ENCODE assay signal across 11 cellular contexts in the genomic region with DNA sequence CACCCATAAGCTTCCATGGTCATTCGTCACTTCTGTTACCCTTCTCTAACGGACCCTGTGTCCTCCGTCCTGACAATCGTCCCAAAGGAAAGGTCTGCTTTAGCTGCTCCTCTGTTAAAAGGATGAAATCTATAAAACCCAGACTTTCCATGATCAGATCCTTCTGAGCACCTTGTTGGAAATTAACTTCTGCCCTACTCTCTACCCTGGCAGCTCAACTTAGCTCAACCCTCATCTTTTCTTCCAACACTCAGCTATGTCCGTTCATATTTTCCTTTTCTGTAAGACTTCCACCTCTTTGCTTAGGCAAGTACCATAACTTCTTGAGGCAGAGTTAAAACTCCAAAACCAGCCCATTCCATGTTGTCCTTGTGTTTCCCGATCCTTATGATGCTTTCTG.
"Had no signal": no experiment of that assay in that cellular context is flagged by ENCODE, and none has a peak within 500 bp of the region (broad histone marks: within the 10 kb centered on the region; RNA-seq: fewer than 3 reads in every experiment).

No MANE protein-coding gene starts in this region.

- H3K27me3 ChIP-seq: gastroesophageal sphincter, hepatocyte, neutrophil, right atrium auricular region, spleen had no signal

- H3K79me2 ChIP-seq: hepatocyte had no signal

- H3K4me2 ChIP-seq: hepatocyte had no signal

- H3K4me3 ChIP-seq: gastroesophageal sphincter, hepatocyte, right atrium auricular region, spleen had no signal

- H3K27ac ChIP-seq: gastroesophageal sphincter, hepatocyte, neutrophil, right atrium auricular region, spleen had no signal

- ATAC-seq: activated naive CD8-positive, alpha-beta T cell treated with anti-CD3 and anti-CD28 coated beads, Interleukin-2, amount 50 U/mL, for 24 hours had no signal

- H3K36me3 ChIP-seq: gastroesophageal sphincter, neutrophil, right atrium auricular region, spleen had no signal

- H2AFZ ChIP-seq: hepatocyte had no signal

- DNase-seq: activated CD4-positive, alpha-beta T cell treated with anti-CD3 and anti-CD28 coated beads, Interleukin-2, amount 10 ng/mL, durations not matched to agents 24 days and 14 days; activated CD8-positive, alpha-beta memory T cell treated with anti-CD3 and anti-CD28 coated beads for 24 hours; activated naive CD4-positive, alpha-beta T cell treated with Interleukin-2 at 50 U/mL for 16 hours; activated naive CD8-positive, alpha-beta T cell treated with anti-CD3 and anti-CD28 coated beads, Interleukin-2, amount 50 U/mL, for 24 hours; spleen; stimulated activated CD4-positive, alpha-beta T cell treated with anti-CD3 and anti-CD28 coated beads, Interleukin-2, amount 100 ng/mL, for 24 hours; T-helper 17 cell had no signal

- H3K9me3 ChIP-seq: gastroesophageal sphincter, neutrophil, right atrium auricular region, spleen had no signal

- H3K4me1 ChIP-seq: right atrium auricular region, spleen had no signal
